14 cellular contexts compared by ENCODE assay signal in genomic region chrX:17500145-17500579, GRCh38.
DNase-seq lines count a peak whose midpoint lies in the region; ATAC-seq, FAIRE-seq and TF ChIP-seq lines count a peak whose summit lies in the region.
"Had no signal": no experiment of that assay in that cellular context is flagged by ENCODE, and none has a peak within 500 bp of the region (broad histone marks: within the 10 kb centered on the region; RNA-seq: fewer than 3 reads in every experiment).

No MANE protein-coding gene starts in this region.

- peak; percentile 82 for FAIRE-seq in RCC 7860 (lab: Jason Lieb, UNC)
- FAIRE-seq: H1 had no signal

- H3K36me3 ChIP-seq in testis (ENCODE audit: low read depth, missing control alignments): no peaks in the 10 kb centered on the region
- H3K36me3 ChIP-seq: breast epithelium, tibial artery had no signal

- no peak for TF ChIP-seq POLR2A in testis (IDR thresholded peaks at IDR 0.05)

- H3K27ac ChIP-seq in testis: no peak overlapping the region
- H3K27ac ChIP-seq: breast epithelium, tibial artery had no signal

- no peaks in the 10 kb centered on the region for H3K4me1 ChIP-seq in testis
- H3K4me1 ChIP-seq: breast epithelium had no signal

- no peaks in the 10 kb centered on the region for H3K9me3 ChIP-seq in testis
- H3K9me3 ChIP-seq: breast epithelium, tibial artery had no signal

- H3K4me3 ChIP-seq in testis: no peak overlapping the region
- H3K4me3 ChIP-seq: breast epithelium, tibial artery had no signal

- no peaks in the 10 kb centered on the region for H3K27me3 ChIP-seq in testis
- H3K27me3 ChIP-seq: tibial artery had no signal

- TF ChIP-seq CTCF in testis (IDR thresholded peaks at IDR 0.05): no peak

- intact Hi-C loops in testis (cut with DNase I; ENCODE audit: low total_unique reads): no loop called here

- no peak for ATAC-seq in GM18519 (IDR thresholded peaks at IDR 0.05; ENCODE audit: low FRiP score, unreplicated experiment)

- 43% methylated on average over 2 of the region's 2 CpGs; no CpG with 5 or more reads in 1 of the 2 donors for WGBS in testis, 2 donors

- DNase-seq in NCI-H82 (lab: John Stamatoyannopoulos, UW) (peak; percentile 2), NCI-H82 treated with DMSO at 0.1 percent for 48 hours (lab: John Stamatoyannopoulos, UW; ENCODE audit: unreplicated experiment) (no peak), RCC 7860 (ENCODE audit: low spot score) (peak; percentile 24), glomerular visceral epithelial cell (ENCODE audit: extremely low spot score) (peak; percentile 50), testis (peak; percentile 56), NK-92 (lab: John Stamatoyannopoulos, UW; ENCODE audit: unreplicated experiment) (no peak), NCI-H1092 treated with DMSO at 0.1 percent for 48 hours (lab: John Stamatoyannopoulos, UW) (no peak)
- DNase-seq: activated CD4-positive, alpha-beta T cell treated with anti-CD3 and anti-CD28 coated beads, Interleukin-2, amount 10 ng/mL, durations not matched to agents 7 days and 5 days; DMS79 treated with DMSO at 0.1 percent for 48 hours; NCI-H2081 treated with DMSO at 0.1 percent for 48 hours; tibial artery had no signal

Comparison
In these comparisons a context has a peak if more than half of its experiments do, and no peak if none do; other contexts are left out.
1. DNase-seq: peak in NCI-H82 (single experiment), RCC 7860 (single experiment), glomerular visceral epithelial cell (single experiment) and testis (single experiment); none in NCI-H82 treated with DMSO at 0.1 percent for 48 hours (single experiment), NK-92 (single experiment) and NCI-H1092 treated with DMSO at 0.1 percent for 48 hours (single experiment).